17 cellular contexts compared by ENCODE assay signal in genomic region chr2:225334524-225334923, GRCh38.
DNase-seq lines count a peak whose midpoint lies in the region; FAIRE-seq and TF ChIP-seq lines count a peak whose summit lies in the region.
"Had no signal": no experiment of that assay in that cellular context is flagged by ENCODE, and none has a peak within 500 bp of the region (broad histone marks: within the 10 kb centered on the region; RNA-seq: fewer than 3 reads in every experiment).

No MANE protein-coding gene starts in this region.

- no peak overlapping the region for H2AFZ ChIP-seq in astrocyte (ENCODE audit: low read depth, low read length)

- H3K4me1 Mint-ChIP-seq in astrocyte (ENCODE audit: low read depth, unreplicated experiment), result peaks cover 16% of the 10 kb centered on the region
- H3K4me1 Mint-ChIP-seq: CD4-positive, alpha-beta memory T cell had no signal

- FAIRE-seq in astrocyte (lab: Jason Lieb, UNC), result no peak
- FAIRE-seq: A204.1 had no signal

- H3K27me3 Mint-ChIP-seq in astrocyte (ENCODE audit: low read depth, unreplicated experiment), result no peaks in the 10 kb centered on the region

- H3K79me2 ChIP-seq in astrocyte (ENCODE audit: insufficient read depth, low read length), result no peaks in the 10 kb centered on the region

- H3K4me1 ChIP-seq in astrocyte (ENCODE audit: insufficient read depth, low read length) (peaks cover 11% of the 10 kb centered on the region), adrenal gland (replicated peaks in 1 of 2) (no peaks in the 10 kb centered on the region)
- H3K4me1 ChIP-seq: ascending aorta, esophagus muscularis mucosa had no signal

- H3K4me3 Mint-ChIP-seq in astrocyte (ENCODE audit: unreplicated experiment), result no peak overlapping the region
- H3K4me3 Mint-ChIP-seq: CD4-positive, alpha-beta memory T cell; T-helper 1 cell treated with Interleukin-12 subunit alpha and Interleukin-12 subunit beta and Interleukin-4 antibody, amounts not matched to agents 30 μg/mL and 1 μg/mL, for 36 hours had no signal

- DNase-seq in NCI-H2107 treated with DMSO at 0.1 percent for 48 hours (lab: John Stamatoyannopoulos, UW; ENCODE audit: unreplicated experiment), result peak; percentile 27
- DNase-seq in NCI-H2107 (lab: John Stamatoyannopoulos, UW), result no peak
- DNase-seq in NCI-H2227 (lab: John Stamatoyannopoulos, UW; ENCODE audit: unreplicated experiment), result peak; percentile 27
- peak; percentile 56 for DNase-seq in astrocyte (ENCODE audit: low read depth)
- no peak for DNase-seq in SW 1271 (lab: John Stamatoyannopoulos, UW)
- no peak for DNase-seq in adrenal gland
- no peak for DNase-seq in stimulated activated naive CD4-positive, alpha-beta T cell treated with Interleukin-2 at 50 U/mL for 16 hours (lab: John Stamatoyannopoulos, UW)
- DNase-seq in GDM1 (lab: John Stamatoyannopoulos, UW), result no peak
- DNase-seq: activated effector memory CD4-positive, alpha-beta T cell treated with anti-CD3 and anti-CD28 coated beads, Interleukin-2, amount 50 U/mL, for 16 hours; CD4-positive, alpha-beta memory T cell; dorsolateral prefrontal cortex; NCI-H526 treated with DMSO at 0.1 percent for 48 hours had no signal

- no peak overlapping the region for H3K27ac Mint-ChIP-seq in astrocyte (ENCODE audit: unreplicated experiment)
- H3K27ac Mint-ChIP-seq: CD4-positive, alpha-beta memory T cell; T-helper 1 cell treated with Interleukin-12 subunit alpha and Interleukin-12 subunit beta and Interleukin-4 antibody, amounts not matched to agents 30 μg/mL and 1 μg/mL, for 36 hours had no signal

- 28 to 42% (median 35%) methylated on average over 4 of the region's 4 CpGs for WGBS in adrenal gland, 4 donors

- H3K36me3 ChIP-seq in astrocyte (ENCODE audit: insufficient read depth, low read length), result no peaks in the 10 kb centered on the region
- H3K36me3 ChIP-seq in adrenal gland (replicated peaks in 1 of 2), result no peaks in the 10 kb centered on the region
- H3K36me3 ChIP-seq: ascending aorta, esophagus muscularis mucosa had no signal

- H4K20me1 ChIP-seq in astrocyte (ENCODE audit: insufficient read depth, low read length), result no peaks in the 10 kb centered on the region

- H3K4me3 ChIP-seq in astrocyte (ENCODE audit: insufficient read depth, low read depth, low read length) (no peak overlapping the region), adrenal gland (no peak overlapping the region)
- H3K4me3 ChIP-seq: ascending aorta, dorsolateral prefrontal cortex, esophagus muscularis mucosa had no signal

- H3K9me3 ChIP-seq in astrocyte (ENCODE audit: insufficient read depth, low read depth, low read length) (no peaks in the 10 kb centered on the region), adrenal gland (replicated peaks in 1 of 3) (no peaks in the 10 kb centered on the region)
- H3K9me3 ChIP-seq: ascending aorta had no signal

- no peak overlapping the region for H3K4me2 ChIP-seq in astrocyte (ENCODE audit: low read length)
- H3K4me2 ChIP-seq: KMS-11 had no signal

- no peaks in the 10 kb centered on the region for H3K27me3 ChIP-seq in astrocyte (ENCODE audit: insufficient read depth, low read length)
- H3K27me3 ChIP-seq in adrenal gland, result no peaks in the 10 kb centered on the region
- H3K27me3 ChIP-seq: ascending aorta, dorsolateral prefrontal cortex, esophagus muscularis mucosa had no signal

- H3K9ac ChIP-seq in astrocyte (ENCODE audit: low read length), result no peak overlapping the region
- H3K9ac ChIP-seq: KMS-11 had no signal

- no peak overlapping the region for H3K27ac ChIP-seq in astrocyte (ENCODE audit: low read depth, low read length)
- no peak overlapping the region for H3K27ac ChIP-seq in adrenal gland
- H3K27ac ChIP-seq: ascending aorta, dorsolateral prefrontal cortex, esophagus muscularis mucosa, KMS-11 had no signal

- TF ChIP-seq CTCF in astrocyte (IDR thresholded peaks at IDR 0.05; ENCODE audit: insufficient read depth, low read depth, low read length), result no peak
- no peak for TF ChIP-seq CTCF in adrenal gland (IDR thresholded peaks at IDR 0.05)

- H3K36me3 Mint-ChIP-seq in astrocyte (ENCODE audit: low read depth, unreplicated experiment), result no peaks in the 10 kb centered on the region
- H3K36me3 Mint-ChIP-seq: CD4-positive, alpha-beta memory T cell had no signal

- no peak for TF ChIP-seq POLR2A in adrenal gland (IDR thresholded peaks at IDR 0.05)

- intact Hi-C loops in adrenal gland (cut with DNase I), result no loop called here

- H3K9me3 Mint-ChIP-seq in astrocyte (ENCODE audit: unreplicated experiment), result no peaks in the 10 kb centered on the region
- H3K9me3 Mint-ChIP-seq: T-helper 1 cell treated with Interleukin-12 subunit alpha and Interleukin-12 subunit beta and Interleukin-4 antibody, amounts not matched to agents 30 μg/mL and 1 μg/mL, for 36 hours had no signal

Comparison
In these comparisons a context has a peak if more than half of its experiments do, and no peak if none do; other contexts are left out.
1. DNase-seq: peak in NCI-H2107 treated with DMSO at 0.1 percent for 48 hours (single experiment), NCI-H2227 (single experiment) and astrocyte (single experiment); none in NCI-H2107 (single experiment), SW 1271 (0 of 2), adrenal gland (0 of 7), stimulated activated naive CD4-positive, alpha-beta T cell treated with Interleukin-2 at 50 U/mL for 16 hours (single experiment) and GDM1 (single experiment).